ENCODE assay signal across 8 cellular contexts in the genomic region with DNA sequence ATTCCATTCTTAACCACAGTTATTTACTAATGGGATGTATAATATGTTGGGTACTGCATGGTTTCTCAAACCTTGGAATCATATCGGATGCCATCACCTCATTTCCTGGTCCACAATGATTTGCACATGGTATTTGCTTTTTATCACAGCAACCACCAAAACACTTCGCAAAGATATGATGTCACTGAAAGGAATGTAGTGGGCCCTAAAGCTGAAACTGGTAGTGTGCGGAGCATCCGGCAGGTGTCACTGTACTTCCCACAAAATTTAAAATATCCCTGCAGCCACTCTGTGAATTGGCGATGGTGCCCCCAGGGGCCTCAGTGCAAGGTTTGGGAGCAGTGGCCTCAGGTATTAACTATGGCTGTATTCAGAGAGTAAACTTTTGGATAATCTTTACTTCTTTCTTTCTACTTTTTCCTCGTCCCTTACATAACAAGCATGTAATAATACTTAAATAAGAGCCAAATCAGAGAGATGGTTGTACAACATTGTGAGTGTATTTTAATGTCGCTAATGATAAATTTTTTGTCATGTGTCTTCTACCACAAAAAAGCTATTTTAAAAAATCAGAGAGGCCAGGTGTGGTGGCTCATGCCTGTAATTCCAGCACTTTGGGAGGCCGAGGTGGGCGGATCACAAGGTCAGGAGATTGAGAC.
A peak's percentile ranks its signal among the peaks of the same experiment; 100 is the strongest.
DNase-seq lines count a peak whose midpoint lies in the region; ATAC-seq and TF ChIP-seq lines count a peak whose summit lies in the region.

No MANE protein-coding gene starts in this region.

- no CpG with 5 or more reads among the region's 9 CpGs for WGBS in IMR-90 (ENCODE audit: extremely low coverage in 2 of 2, insufficient read length in 1 of 2), 2 experiments
- WGBS in upper lobe of left lung, 2 donors: 66 to 69% methylated on average over 9 of the region's 9 CpGs

- BruUV-seq in IMR-90 (replicated peaks; lab: Mats Ljungman, UMichigan): no TSS peak

- TF ChIP-seq POLR2A in IMR-90 (IDR thresholded peaks at IDR 0.05; ENCODE audit: low read depth, low read length) (no peak), upper lobe of left lung (IDR thresholded peaks at IDR 0.05) (no peak)

- H3K9me3 ChIP-seq in IMR-90 (ENCODE audit: control insufficient read depth, insufficient read depth, low read length) (no peaks in the 10 kb centered on the region), upper lobe of left lung (no peaks in the 10 kb centered on the region)

- no peak overlapping the region for H3K4me3 ChIP-seq in IMR-90 (ENCODE audit: insufficient read depth, low read depth, low read length)
- H3K4me3 ChIP-seq in upper lobe of left lung: no peak overlapping the region

- in situ Hi-C loops in IMR-90 (cut with MboI; ENCODE audit: low sequenced_read_pairs): no loop called here

- peaks cover 9% of the 10 kb centered on the region for H3K27me3 Mint-ChIP-seq in activated CD4-positive, alpha-beta memory T cell treated with anti-CD3 and anti-CD28 coated beads for 36 hours

- DNase-seq in EL (peak; percentile 91), IMR-90 (peak; percentile 91), hepatic stellate cell (ENCODE audit: low spot score) (peak; percentile 74), upper lobe of left lung (peak in 1 of 2 donors; percentile 27)
- peak; percentile 35 for DNase-seq in activated CD4-positive, alpha-beta memory T cell treated with anti-CD3 and anti-CD28 coated beads for 36 hours

- ATAC-seq in IMR-90 (ENCODE audit: low read depth) (peak; percentile 96), upper lobe of left lung (ENCODE audit: low FRiP score in 2 of 2) (peak; percentile 77 to 83), GM18870 (IDR thresholded peaks at IDR 0.05; ENCODE audit: unreplicated experiment) (no peak), GM19455 (IDR thresholded peaks at IDR 0.05; ENCODE audit: unreplicated experiment) (no peak), HG03196 (IDR thresholded peaks at IDR 0.05; ENCODE audit: unreplicated experiment) (no peak)

- no peak overlapping the region for H2BK5ac ChIP-seq in IMR-90 (ENCODE audit: low read depth, low read length, poor library complexity, severe bottlenecking)

- H3K4me1 Mint-ChIP-seq in activated CD4-positive, alpha-beta memory T cell treated with anti-CD3 and anti-CD28 coated beads for 36 hours (ENCODE audit: low read depth): no peaks in the 10 kb centered on the region

- H3K23ac ChIP-seq in IMR-90 (ENCODE audit: low read depth, low read length): no peak overlapping the region

- no peak for TF ChIP-seq EP300 in upper lobe of left lung (IDR thresholded peaks at IDR 0.05)

- TF ChIP-seq RAD21 in IMR-90 (IDR thresholded peaks at IDR 0.05; ENCODE audit: low read length): peak; percentile 60

- no peak overlapping the region for H3K27ac Mint-ChIP-seq in activated CD4-positive, alpha-beta memory T cell treated with anti-CD3 and anti-CD28 coated beads for 36 hours

- no peak overlapping the region for H3K9ac ChIP-seq in IMR-90 (ENCODE audit: low read depth, low read length)

- H3K27ac ChIP-seq in IMR-90 (ENCODE audit: insufficient read depth, low read length): no peak overlapping the region
- H3K27ac ChIP-seq in upper lobe of left lung: no peak overlapping the region

- H3K4me3 Mint-ChIP-seq in activated CD4-positive, alpha-beta memory T cell treated with anti-CD3 and anti-CD28 coated beads for 36 hours: no peak overlapping the region

- H3K4me1 ChIP-seq in IMR-90 (ENCODE audit: control insufficient read depth, insufficient read depth, low read length) (no peaks in the 10 kb centered on the region), upper lobe of left lung (peaks cover 0 to 6% (median 0%) of the 10 kb centered on the region in 4 donors)

- no peak overlapping the region for H3K4me2 ChIP-seq in IMR-90 (ENCODE audit: low read depth, low read length)

- no peak overlapping the region for H2AK9ac ChIP-seq in IMR-90 (replicated peaks; ENCODE audit: low read depth, low read length, poor library complexity)

- no peak overlapping the region for H3K4ac ChIP-seq in IMR-90 (ENCODE audit: low read depth, low read length)

- H2BK20ac ChIP-seq in IMR-90 (ENCODE audit: low read depth, low read length): no peak overlapping the region

- H4K20me1 ChIP-seq in IMR-90 (ENCODE audit: insufficient read depth, low read length): no peaks in the 10 kb centered on the region

- no peaks in the 10 kb centered on the region for H3K9me3 Mint-ChIP-seq in activated CD4-positive, alpha-beta memory T cell treated with anti-CD3 and anti-CD28 coated beads for 36 hours

- TF ChIP-seq CTCF in IMR-90 (conservative IDR thresholded peaks at IDR 0.05; ENCODE audit: low read depth, low read length) (peak; percentile 73), upper lobe of left lung (IDR thresholded peaks at IDR 0.05) (peak in 5 of 6 experiments; percentile 43 to 58 (median 45))

- H4K91ac ChIP-seq in IMR-90 (ENCODE audit: insufficient read depth, low read depth, low read length): no peak overlapping the region

- no peaks in the 10 kb centered on the region for H3K36me3 Mint-ChIP-seq in activated CD4-positive, alpha-beta memory T cell treated with anti-CD3 and anti-CD28 coated beads for 36 hours

- H3K79me1 ChIP-seq in IMR-90 (ENCODE audit: low read depth in 1 of 2, low read length in 2 of 2): no peaks in the 10 kb centered on the region

- H3K27me3 ChIP-seq in IMR-90 (ENCODE audit: control insufficient read depth, insufficient read depth, low read length): peaks cover 7% of the 10 kb centered on the region
- H3K27me3 ChIP-seq in upper lobe of left lung: no peaks in the 10 kb centered on the region

- H2BK15ac ChIP-seq in IMR-90 (ENCODE audit: low read depth, low read length): no peak overlapping the region

- no peaks in the 10 kb centered on the region for H3K9me1 ChIP-seq in IMR-90 (ENCODE audit: insufficient read depth, low read length)

- intact Hi-C loops in IMR-90 (cut with micrococcal nuclease): loop anchor here (1.0 kb wide), 3 partner anchors 21 to 218 kb away; no protein-coding TSS in a partner anchor
- intact Hi-C loops in activated CD4-positive, alpha-beta memory T cell treated with anti-CD3 and anti-CD28 coated beads for 36 hours (cut with micrococcal nuclease): no loop called here

- no peak overlapping the region for H2BK120ac ChIP-seq in IMR-90 (ENCODE audit: low read depth, low read length)

- dilution Hi-C loops in IMR-90 (cut with HindIII; ENCODE audit: low sequenced_read_pairs, unreplicated experiment): no loop called here

- H2AK5ac ChIP-seq in IMR-90 (ENCODE audit: low read depth, low read length): no peak overlapping the region

- H4K8ac ChIP-seq in IMR-90 (ENCODE audit: low read depth in 2 of 2, low read length in 2 of 2): no peak overlapping the region

- POLR2A ChIA-PET in IMR-90 (lab: Charles Lee; ENCODE audit: unreplicated experiment): no interaction called here
- POLR2A ChIA-PET in activated CD4-positive, alpha-beta memory T cell treated with anti-CD3 and anti-CD28 coated beads for 36 hours (lab: Charles Lee): no interaction called here

- CTCF ChIA-PET in IMR-90 (lab: Yijun Ruan, JAX): interaction anchor here (0.6 to 1.4 kb wide), 6 partner anchors 20 to 139 kb away, joined by 3 to 6 read pairs (median 4); no protein-coding TSS in a partner anchor
- CTCF ChIA-PET in activated CD4-positive, alpha-beta memory T cell treated with anti-CD3 and anti-CD28 coated beads for 36 hours (lab: Charles Lee): interaction anchor here (0.6 to 1.7 kb wide), 10 partner anchors 16 to 263 kb away, joined by 3 to 7 read pairs (median 3); no protein-coding TSS in a partner anchor

- H4K5ac ChIP-seq in IMR-90 (ENCODE audit: low read depth, low read length): no peak overlapping the region

- no peak overlapping the region for H3K56ac ChIP-seq in IMR-90 (ENCODE audit: extremely low read depth, insufficient read depth, low read length)

- H3K18ac ChIP-seq in IMR-90 (ENCODE audit: low read depth, low read length): no peak overlapping the region

- H2AFZ ChIP-seq in IMR-90 (replicated peaks; ENCODE audit: low read length, poor library complexity): no peak overlapping the region

- H3K36me3 ChIP-seq in IMR-90 (ENCODE audit: control insufficient read depth, insufficient read depth, low read length) (no peaks in the 10 kb centered on the region), upper lobe of left lung (no peaks in the 10 kb centered on the region)

- H3K14ac ChIP-seq in IMR-90 (replicated peaks; ENCODE audit: low read depth, low read length): no peak overlapping the region

TF ChIP-seq in IMR-90, 13 proteins besides CTCF, POLR2A, EP300 and RAD21:
- TF ChIP-seq BHLHE40 (IDR thresholded peaks at IDR 0.05; ENCODE audit: low read depth, low read length): no peak; the same call in 1 of the 2 replicates
- TF ChIP-seq MXI1 (IDR thresholded peaks at IDR 0.05; ENCODE audit: borderline replicate concordance, low read depth, low read length): no peak
- peak; percentile 69 for TF ChIP-seq CEBPB (IDR thresholded peaks at IDR 0.05; ENCODE audit: low read depth, low read length)
- TF ChIP-seq RFX5 (IDR thresholded peaks at IDR 0.05; ENCODE audit: low read depth, low read length): no peak
- no peak for TF ChIP-seq NFE2L2 (IDR thresholded peaks at IDR 0.05; ENCODE audit: low read depth, low read length)
- TF ChIP-seq, protein P1, sequence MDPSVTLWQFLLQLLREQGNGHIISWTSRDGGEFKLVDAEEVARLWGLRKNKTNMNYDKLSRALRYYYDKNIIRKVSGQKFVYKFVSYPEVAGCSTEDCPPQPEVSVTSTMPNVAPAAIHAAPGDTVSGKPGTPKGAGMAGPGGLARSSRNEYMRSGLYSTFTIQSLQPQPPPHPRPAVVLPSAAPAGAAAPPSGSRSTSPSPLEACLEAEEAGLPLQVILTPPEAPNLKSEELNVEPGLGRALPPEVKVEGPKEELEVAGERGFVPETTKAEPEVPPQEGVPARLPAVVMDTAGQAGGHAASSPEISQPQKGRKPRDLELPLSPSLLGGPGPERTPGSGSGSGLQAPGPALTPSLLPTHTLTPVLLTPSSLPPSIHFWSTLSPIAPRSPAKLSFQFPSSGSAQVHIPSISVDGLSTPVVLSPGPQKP (IDR thresholded peaks at IDR 0.05; ENCODE audit: borderline replicate concordance, low read depth, low read length): no peak
- TF ChIP-seq MAZ (IDR thresholded peaks at IDR 0.05; ENCODE audit: borderline replicate concordance, low read depth, low read length): no peak
- peak; percentile 70 for TF ChIP-seq SMC3 (IDR thresholded peaks at IDR 0.05; ENCODE audit: low read depth, low read length)
- TF ChIP-seq, protein P2, sequence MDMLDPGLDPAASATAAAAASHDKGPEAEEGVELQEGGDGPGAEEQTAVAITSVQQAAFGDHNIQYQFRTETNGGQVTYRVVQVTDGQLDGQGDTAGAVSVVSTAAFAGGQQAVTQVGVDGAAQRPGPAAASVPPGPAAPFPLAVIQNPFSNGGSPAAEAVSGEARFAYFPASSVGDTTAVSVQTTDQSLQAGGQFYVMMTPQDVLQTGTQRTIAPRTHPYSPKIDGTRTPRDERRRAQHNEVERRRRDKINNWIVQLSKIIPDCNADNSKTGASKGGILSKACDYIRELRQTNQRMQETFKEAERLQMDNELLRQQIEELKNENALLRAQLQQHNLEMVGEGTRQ (IDR thresholded peaks at IDR 0.05; ENCODE audit: low read depth, low read length): no peak
TF ChIP-seq in IMR-90: peak in this region for 2.

Comparison
In these comparisons a context has a peak if more than half of its experiments do, and no peak if none do; other contexts are left out.
1. ATAC-seq: peak in IMR-90 (single experiment) and upper lobe of left lung (2 of 2); none in GM18870 (single experiment), GM19455 (single experiment) and HG03196 (single experiment).